1 cellular context compared by ENCODE assay signal in genomic region chrX:15511563-15511962, GRCh38.
TF ChIP-seq lines count a peak whose summit lies in the region.

No MANE protein-coding gene starts in this region.

TF ChIP-seq in K562, 482 proteins besides CTCF, POLR2A, EP300 and RAD21 (continued from another document):
- TF ChIP-seq ZSCAN32 (CRISPR knock-in tag; IDR thresholded peaks at IDR 0.05), result no peak
TF ChIP-seq in K562: peak in this region for 2.
